1 cellular context compared by ENCODE assay signal in genomic region chr5:98314262-98314661, GRCh38.
TF ChIP-seq lines count a peak whose summit lies in the region.

No MANE protein-coding gene starts in this region.

TF ChIP-seq in SK-N-SH, 30 proteins besides CTCF, POLR2A, EP300 and RAD21 (continued from another document):
- TF ChIP-seq REST (IDR thresholded peaks at IDR 0.05; ENCODE audit: low read depth, low read length) (no peak), MAX (IDR thresholded peaks at IDR 0.05; ENCODE audit: low read depth) (peak; percentile 40; the same call in 1 of the 2 replicates), ZBTB33 (IDR thresholded peaks at IDR 0.05; ENCODE audit: borderline replicate concordance, low read depth) (peak; percentile 81), RFX5 (IDR thresholded peaks at IDR 0.05; ENCODE audit: low read length) (no peak), YY1 (IDR thresholded peaks at IDR 0.05; ENCODE audit: low read depth) (no peak), MXI1 (IDR thresholded peaks at IDR 0.05; ENCODE audit: low read depth, low read length) (no peak), SMC3 (IDR thresholded peaks at IDR 0.05; ENCODE audit: low read depth, low read length) (no peak)
- TF ChIP-seq, protein P1, sequence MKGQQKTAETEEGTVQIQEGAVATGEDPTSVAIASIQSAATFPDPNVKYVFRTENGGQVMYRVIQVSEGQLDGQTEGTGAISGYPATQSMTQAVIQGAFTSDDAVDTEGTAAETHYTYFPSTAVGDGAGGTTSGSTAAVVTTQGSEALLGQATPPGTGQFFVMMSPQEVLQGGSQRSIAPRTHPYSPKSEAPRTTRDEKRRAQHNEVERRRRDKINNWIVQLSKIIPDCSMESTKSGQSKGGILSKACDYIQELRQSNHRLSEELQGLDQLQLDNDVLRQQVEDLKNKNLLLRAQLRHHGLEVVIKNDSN (IDR thresholded peaks at IDR 0.05; ENCODE audit: borderline replicate concordance, low read depth) = no peak
